1 cellular context compared by ENCODE assay signal in the genomic region with DNA sequence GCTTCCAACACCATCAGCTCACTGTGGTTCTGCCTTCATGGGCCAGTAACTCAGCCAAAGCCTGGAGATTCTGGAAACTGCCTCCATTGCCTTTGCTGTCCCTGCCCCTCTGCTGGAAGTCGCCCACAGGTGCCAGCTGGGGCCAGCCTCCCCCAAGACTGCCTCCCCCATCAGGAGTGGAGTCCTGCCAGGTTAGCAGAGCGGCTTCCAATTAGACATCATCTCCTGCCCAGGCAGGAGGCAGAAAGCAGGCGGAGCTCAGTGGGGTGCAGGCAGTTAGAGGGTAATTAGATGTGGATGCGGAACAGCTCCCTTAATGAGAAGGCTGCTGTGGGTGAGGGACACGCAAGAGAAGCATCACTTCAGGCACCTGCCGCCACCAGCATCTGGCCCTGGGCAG.
TF ChIP-seq lines count a peak whose summit lies in the region.

No MANE protein-coding gene starts in this region.

TF ChIP-seq in H1, 55 proteins besides CTCF, POLR2A, EP300 and RAD21 (continued from another document):
- TF ChIP-seq, protein P1, sequence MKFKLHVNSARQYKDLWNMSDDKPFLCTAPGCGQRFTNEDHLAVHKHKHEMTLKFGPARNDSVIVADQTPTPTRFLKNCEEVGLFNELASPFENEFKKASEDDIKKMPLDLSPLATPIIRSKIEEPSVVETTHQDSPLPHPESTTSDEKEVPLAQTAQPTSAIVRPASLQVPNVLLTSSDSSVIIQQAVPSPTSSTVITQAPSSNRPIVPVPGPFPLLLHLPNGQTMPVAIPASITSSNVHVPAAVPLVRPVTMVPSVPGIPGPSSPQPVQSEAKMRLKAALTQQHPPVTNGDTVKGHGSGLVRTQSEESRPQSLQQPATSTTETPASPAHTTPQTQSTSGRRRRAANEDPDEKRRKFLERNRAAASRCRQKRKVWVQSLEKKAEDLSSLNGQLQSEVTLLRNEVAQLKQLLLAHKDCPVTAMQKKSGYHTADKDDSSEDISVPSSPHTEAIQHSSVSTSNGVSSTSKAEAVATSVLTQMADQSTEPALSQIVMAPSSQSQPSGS (IDR thresholded peaks at IDR 0.05; ENCODE audit: low read length), result no peak
